18 cellular contexts compared by ENCODE assay signal in genomic region chr20:43863330-43863729, GRCh38.
"Had no signal": no experiment of that assay in that cellular context is flagged by ENCODE, and none has a peak within 500 bp of the region (broad histone marks: within the 10 kb centered on the region; RNA-seq: fewer than 3 reads in every experiment).

No MANE protein-coding gene starts in this region.

- H3K9me3 ChIP-seq: breast epithelium, lower lobe of right lung, tibial artery, uterus had no signal

- H3K27ac ChIP-seq: breast epithelium, lower lobe of right lung, tibial artery, uterus had no signal

- H3K36me3 ChIP-seq: breast epithelium, lower lobe of right lung, tibial artery, uterus had no signal

- H3K4me3 ChIP-seq: breast epithelium, lower lobe of right lung, tibial artery, uterus had no signal

- H3K4me3 Mint-ChIP-seq: activated T-helper 17 cell treated with anti-CD3 and anti-CD28 coated beads, Interleukin-2, amount 50 U/mL, for 72 hours; endodermal cell; immature natural killer cell; stimulated activated naive CD8-positive, alpha-beta T cell treated with anti-CD3 and anti-CD28 coated beads, Interleukin-15, Interleukin-2, amounts not matched to agents 100 ng/mL and 50 ng/mL, for 24 hours had no signal

- DNase-seq: activated CD4-positive, alpha-beta T cell treated with anti-CD3 and anti-CD28 coated beads, Interleukin-2, amount 50 U/mL, for 1 hour; activated CD8-positive, alpha-beta memory T cell treated with anti-CD3 and anti-CD28 coated beads for 24 hours; activated naive CD4-positive, alpha-beta T cell treated with Interleukin-2 at 50 U/mL for 16 hours; aorta; endodermal cell; immature natural killer cell; lower lobe of right lung; small intestine; stimulated activated CD4-positive, alpha-beta T cell treated with anti-CD3 and anti-CD28 coated beads, Interleukin-4, amount 100 ng/mL, for 4 hours; stimulated activated CD8-positive, alpha-beta memory T cell treated with anti-CD3 and anti-CD28 coated beads, Interleukin-4, amount 100 ng/mL, for 48 hours; T-helper 9 cell; tibial artery; uterus had no signal

- H3K27me3 ChIP-seq: breast epithelium, tibial artery, uterus had no signal

- H3K9me3 Mint-ChIP-seq: activated T-helper 17 cell treated with anti-CD3 and anti-CD28 coated beads, Interleukin-2, amount 50 U/mL, for 72 hours; endodermal cell; stimulated activated naive CD8-positive, alpha-beta T cell treated with anti-CD3 and anti-CD28 coated beads, Interleukin-15, Interleukin-2, amounts not matched to agents 100 ng/mL and 50 ng/mL, for 24 hours had no signal

- H3K4me1 ChIP-seq: breast epithelium, lower lobe of right lung, tibial artery, uterus had no signal

- H3K4me1 Mint-ChIP-seq: activated T-helper 17 cell treated with anti-CD3 and anti-CD28 coated beads, Interleukin-2, amount 50 U/mL, for 72 hours; endodermal cell; immature natural killer cell had no signal

- ATAC-seq: activated CD4-positive, CD25-positive, alpha-beta regulatory T cell treated with anti-CD3 and anti-CD28 coated beads, Interleukin-2, amount 50 U/mL, for 24 hours; activated T-helper 17 cell treated with anti-CD3 and anti-CD28 coated beads, Interleukin-2, amount 50 U/mL, for 72 hours; esophagus mucosa; lower lobe of right lung had no signal

- H3K36me3 Mint-ChIP-seq: immature natural killer cell had no signal

- H3K27ac Mint-ChIP-seq: activated T-helper 17 cell treated with anti-CD3 and anti-CD28 coated beads, Interleukin-2, amount 50 U/mL, for 72 hours; endodermal cell; immature natural killer cell; stimulated activated naive CD8-positive, alpha-beta T cell treated with anti-CD3 and anti-CD28 coated beads, Interleukin-15, Interleukin-2, amounts not matched to agents 100 ng/mL and 50 ng/mL, for 24 hours had no signal
